Comparison of ENCODE assay signal across 1 cellular context in the genomic region with DNA sequence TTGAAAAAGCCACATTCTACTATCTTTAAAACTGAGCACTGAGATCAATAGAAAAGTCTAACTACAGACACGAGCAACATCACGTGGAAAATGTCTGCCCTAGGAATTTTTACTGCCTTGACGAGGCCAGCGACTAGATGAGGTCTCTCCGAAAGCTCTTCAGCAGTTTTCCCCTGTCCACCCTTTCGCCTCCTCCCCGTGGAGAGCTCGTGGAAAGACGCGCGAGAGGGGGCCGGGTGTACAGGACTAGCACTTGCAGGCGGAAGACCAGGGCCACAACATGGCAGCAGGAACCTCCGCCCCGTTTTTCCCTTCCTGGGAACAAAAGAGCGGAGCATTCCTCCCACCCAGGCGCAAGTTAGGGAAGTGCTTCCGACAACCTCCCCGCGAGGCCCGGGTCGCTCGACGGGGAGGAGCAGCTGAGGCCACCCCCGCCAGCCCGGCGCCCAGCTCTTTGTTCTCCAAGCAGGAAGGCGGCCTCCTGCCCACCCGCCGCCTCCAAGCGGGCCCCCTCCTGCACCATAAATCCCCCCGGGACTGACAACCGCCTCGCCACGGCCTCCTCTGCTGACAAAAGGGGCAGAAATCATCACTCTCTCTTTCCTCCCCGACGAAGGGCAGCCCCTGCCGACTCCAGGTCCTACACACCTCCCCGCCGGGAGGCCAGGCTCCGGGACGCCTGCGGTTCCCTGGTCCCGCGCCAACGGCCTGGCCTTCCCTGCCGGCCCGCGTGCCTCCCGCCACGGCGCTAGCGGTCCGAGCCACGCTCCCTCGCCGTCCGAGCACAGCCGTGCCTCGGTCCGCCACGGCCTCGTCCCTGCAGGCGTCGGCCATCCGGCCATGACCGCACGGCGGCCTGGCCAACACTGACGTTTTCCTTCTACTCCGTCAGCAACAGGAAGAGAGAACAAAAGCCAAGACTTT.
TF ChIP-seq lines count a peak whose summit lies in the region.

No MANE protein-coding gene starts in this region.

TF ChIP-seq in HepG2, 621 proteins besides CTCF, POLR2A, EP300 and RAD21 (continued from another document and continues in another):
- TF ChIP-seq PRDM15 (CRISPR knock-in tag; IDR thresholded peaks at IDR 0.05), result no peak
- TF ChIP-seq ZNF546 (CRISPR knock-in tag; conservative IDR thresholded peaks at IDR 0.05), result peak; percentile 81
- no peak for TF ChIP-seq ZNF224 (CRISPR knock-in tag; IDR thresholded peaks at IDR 0.05)
- no peak for TF ChIP-seq TFDP2 (CRISPR knock-in tag; IDR thresholded peaks at IDR 0.05)
- no peak for TF ChIP-seq TEAD2 (CRISPR knock-in tag; IDR thresholded peaks at IDR 0.05)
- TF ChIP-seq ZBTB42 (CRISPR knock-in tag; IDR thresholded peaks at IDR 0.05), result no peak; the same call in 1 of the 2 replicates
- TF ChIP-seq ZNF333 (CRISPR knock-in tag; IDR thresholded peaks at IDR 0.05; ENCODE audit: borderline replicate concordance), result 0 out of 2 replicates have a peak, but pooled peaks have one; percentile 69
- peak; percentile 35; the same call in 1 of the 2 replicates for TF ChIP-seq LBX2 (CRISPR knock-in tag; IDR thresholded peaks at IDR 0.05; ENCODE audit: borderline replicate concordance)
- no peak for TF ChIP-seq POLR2G (IDR thresholded peaks at IDR 0.05; ENCODE audit: low read depth, low read length)
- TF ChIP-seq, protein P1, sequence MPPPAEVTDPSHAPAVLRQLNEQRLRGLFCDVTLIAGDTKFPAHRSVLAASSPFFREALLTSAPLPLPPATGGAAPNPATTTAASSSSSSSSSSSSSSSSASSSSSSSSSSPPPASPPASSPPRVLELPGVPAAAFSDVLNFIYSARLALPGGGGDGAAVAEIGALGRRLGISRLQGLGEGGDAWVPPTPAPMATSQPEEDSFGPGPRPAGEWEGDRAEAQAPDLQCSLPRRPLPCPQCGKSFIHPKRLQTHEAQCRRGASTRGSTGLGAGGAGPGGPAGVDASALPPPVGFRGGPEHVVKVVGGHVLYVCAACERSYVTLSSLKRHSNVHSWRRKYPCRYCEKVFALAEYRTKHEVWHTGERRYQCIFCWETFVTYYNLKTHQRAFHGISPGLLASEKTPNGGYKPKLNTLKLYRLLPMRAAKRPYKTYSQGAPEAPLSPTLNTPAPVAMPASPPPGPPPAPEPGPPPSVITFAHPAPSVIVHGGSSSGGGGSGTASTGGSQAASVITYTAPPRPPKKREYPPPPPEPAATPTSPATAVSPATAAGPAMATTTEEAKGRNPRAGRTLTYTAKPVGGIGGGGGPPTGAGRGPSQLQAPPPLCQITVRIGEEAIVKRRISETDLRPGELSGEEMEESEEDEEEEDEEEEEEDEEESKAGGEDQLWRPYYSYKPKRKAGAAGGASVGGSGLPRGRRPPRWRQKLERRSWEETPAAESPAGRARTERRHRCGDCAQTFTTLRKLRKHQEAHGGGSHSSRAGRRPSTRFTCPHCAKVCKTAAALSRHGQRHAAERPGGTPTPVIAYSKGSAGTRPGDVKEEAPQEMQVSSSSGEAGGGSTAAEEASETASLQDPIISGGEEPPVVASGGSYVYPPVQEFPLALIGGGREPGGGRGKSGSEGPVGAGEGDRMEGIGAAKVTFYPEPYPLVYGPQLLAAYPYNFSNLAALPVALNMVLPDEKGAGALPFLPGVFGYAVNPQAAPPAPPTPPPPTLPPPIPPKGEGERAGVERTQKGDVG (CRISPR knock-in tag; IDR thresholded peaks at IDR 0.05; ENCODE audit: borderline replicate concordance), result no peak
- TF ChIP-seq ZNF569 (CRISPR knock-in tag; IDR thresholded peaks at IDR 0.05; ENCODE audit: borderline replicate concordance), result 0 out of 2 replicates have a peak, but pooled peaks have one; percentile 12
- TF ChIP-seq DZIP1 (CRISPR knock-in tag; IDR thresholded peaks at IDR 0.05), result 0 out of 2 replicates have a peak, but pooled peaks have one; percentile 3
- 0 out of 2 replicates have a peak, but pooled peaks have one; percentile 4 for TF ChIP-seq ZSCAN21 (CRISPR knock-in tag; IDR thresholded peaks at IDR 0.05; ENCODE audit: borderline replicate concordance)
- peak; percentile 59 for TF ChIP-seq ZNF777 (CRISPR knock-in tag; IDR thresholded peaks at IDR 0.05)
- no peak for TF ChIP-seq ZNF432 (CRISPR knock-in tag; IDR thresholded peaks at IDR 0.05; ENCODE audit: borderline replicate concordance)
- TF ChIP-seq NR2F6 (IDR thresholded peaks at IDR 0.05), result no peak
- no peak for TF ChIP-seq NR2F6 (CRISPR knock-in tag; IDR thresholded peaks at IDR 0.05)
- TF ChIP-seq ZNF687 (CRISPR knock-in tag; IDR thresholded peaks at IDR 0.05), result peak; percentile 35
- TF ChIP-seq ZNF235 (CRISPR knock-in tag; IDR thresholded peaks at IDR 0.05; ENCODE audit: borderline replicate concordance), result 0 out of 2 replicates have a peak, but pooled peaks have one; percentile 65
- 0 out of 2 replicates have a peak, but pooled peaks have one; percentile 30 for TF ChIP-seq AKAP8 (CRISPR knock-in tag; IDR thresholded peaks at IDR 0.05)
- peak; percentile 36; the same call in 1 of the 2 replicates for TF ChIP-seq SP4 (CRISPR knock-in tag; IDR thresholded peaks at IDR 0.05)
- TF ChIP-seq, protein P2, sequence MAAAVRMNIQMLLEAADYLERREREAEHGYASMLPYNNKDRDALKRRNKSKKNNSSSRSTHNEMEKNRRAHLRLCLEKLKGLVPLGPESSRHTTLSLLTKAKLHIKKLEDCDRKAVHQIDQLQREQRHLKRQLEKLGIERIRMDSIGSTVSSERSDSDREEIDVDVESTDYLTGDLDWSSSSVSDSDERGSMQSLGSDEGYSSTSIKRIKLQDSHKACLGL (CRISPR knock-in tag; IDR thresholded peaks at IDR 0.05), result peak; percentile 69; the same call in 1 of the 2 replicates
- no peak for TF ChIP-seq ZNF276 (CRISPR knock-in tag; IDR thresholded peaks at IDR 0.05; ENCODE audit: low read depth)
- TF ChIP-seq FOXO4 (CRISPR knock-in tag; conservative IDR thresholded peaks at IDR 0.05), result 0 out of 2 replicates have a peak, but pooled peaks have one; percentile 84
- peak; percentile 11 for TF ChIP-seq YY1 (IDR thresholded peaks at IDR 0.05; ENCODE audit: insufficient read depth, insufficient replicate concordance, low read depth, low read length)
- no peak for TF ChIP-seq NR2C2 (CRISPR knock-in tag; IDR thresholded peaks at IDR 0.05; ENCODE audit: borderline replicate concordance)
- TF ChIP-seq NFKB2 (CRISPR knock-in tag; IDR thresholded peaks at IDR 0.05; ENCODE audit: borderline replicate concordance), result peak; percentile 65; the same call in 1 of the 2 replicates
- TF ChIP-seq TOPORS (CRISPR knock-in tag; IDR thresholded peaks at IDR 0.05), result 0 out of 2 replicates have a peak, but pooled peaks have one; percentile 20
- TF ChIP-seq ZSCAN25 (CRISPR knock-in tag; IDR thresholded peaks at IDR 0.05), result no peak
- peak; percentile 89 for TF ChIP-seq KDM5A (IDR thresholded peaks at IDR 0.05; ENCODE audit: borderline replicate concordance, low read length)
